In the genomic region with DNA sequence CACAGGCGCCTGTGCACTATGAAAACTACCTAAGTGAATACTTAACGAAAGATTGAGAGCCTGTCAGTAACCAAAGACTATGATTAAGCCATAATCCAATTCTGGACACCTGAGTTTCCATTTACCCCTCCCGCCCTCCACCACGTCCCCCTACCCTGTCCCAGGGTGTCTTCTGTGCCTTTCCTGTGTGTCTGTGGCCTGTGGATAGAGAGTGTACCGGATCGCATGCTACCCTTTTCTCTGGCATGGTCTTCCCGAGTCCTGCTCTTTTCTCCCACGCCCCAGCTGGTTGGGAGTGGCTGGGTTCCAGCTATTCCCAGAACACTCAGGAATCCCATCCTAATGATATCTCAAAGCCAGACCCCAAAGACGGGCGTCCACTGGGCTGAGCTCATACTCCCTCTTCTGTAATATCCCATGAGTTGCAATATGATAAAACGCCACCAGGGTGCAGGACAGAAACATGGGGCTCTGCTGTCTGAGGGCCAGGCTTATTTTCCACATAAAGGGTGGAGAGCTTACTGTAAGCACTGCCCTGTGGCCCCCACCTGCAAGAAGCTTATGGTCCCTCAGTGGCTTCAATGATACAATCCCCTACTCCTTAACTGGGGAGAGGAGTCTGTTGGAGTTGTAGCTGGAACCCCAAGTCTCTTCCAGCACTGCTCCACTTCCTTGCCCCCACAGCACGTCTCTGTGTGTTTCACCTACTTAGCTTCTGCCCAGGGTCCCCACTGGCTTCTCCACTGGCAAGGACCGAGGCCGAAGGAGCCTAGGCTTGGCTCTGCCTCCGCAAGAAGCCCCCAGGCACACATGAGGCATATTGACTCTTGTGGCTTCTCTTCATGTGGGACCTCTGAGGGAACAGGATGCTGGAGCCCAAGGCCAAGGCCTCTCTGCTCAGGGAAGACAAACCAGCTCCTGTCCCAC, we compare ENCODE assay signal across 8 cellular contexts. TPM values are rescaled to one million over a fixed set of nuclear protein-coding genes. Genes with fewer than 3 reads are reported as not detected.
DNase-seq lines count a peak whose midpoint lies in the region; ATAC-seq and TF ChIP-seq lines count a peak whose summit lies in the region.

No MANE protein-coding gene starts in this region.

- peak; percentile 82 for DNase-seq in DMS53 (lab: John Stamatoyannopoulos, UW)
- peak; percentile 87 for DNase-seq in GM23338 (ENCODE audit: low spot score)
- peak; percentile 24 for DNase-seq in NCI-H1092 treated with DMSO at 0.1 percent for 48 hours (lab: John Stamatoyannopoulos, UW)
- DNase-seq in T-cell, result peak in 19 of 34 experiments; percentile 13 to 51 (median 28)
- peak; percentile 72 for DNase-seq in cerebellum (ENCODE audit: low spot score)
- DNase-seq in right lobe of liver, result no peak
- peak; percentile 68 for DNase-seq in testis
- DNase-seq in GOT3 (lab: John Stamatoyannopoulos, UW), result no peak

- ATAC-seq in GM23338 (peak; percentile 66), T-cell (replicated peaks in 1 of 4) (peak; percentile 56 to 71 (median 61)), right lobe of liver (peak; percentile 61 to 74 (median 66))

- peaks cover 49% of the 10 kb centered on the region for H3K27me3 ChIP-seq in GM23338 (ENCODE audit: insufficient read depth)
- H3K27me3 ChIP-seq in right lobe of liver, result no peaks in the 10 kb centered on the region
- no peaks in the 10 kb centered on the region for H3K27me3 ChIP-seq in testis

- TF ChIP-seq POLR2A in right lobe of liver (IDR thresholded peaks at IDR 0.05) (no peak), testis (IDR thresholded peaks at IDR 0.05) (no peak)

- H3F3A ChIP-seq in GM23338 (replicated peaks; ENCODE audit: low read depth), result no peaks in the 10 kb centered on the region

- H3K4me3 ChIP-seq in GM23338, result no peak overlapping the region
- no peak overlapping the region for H3K4me3 ChIP-seq in right lobe of liver
- no peak overlapping the region for H3K4me3 ChIP-seq in testis

- intact Hi-C loops in right lobe of liver (cut with DNase I), result no loop called here
- intact Hi-C loops in testis (cut with DNase I; ENCODE audit: low total_unique reads), result no loop called here

- H3K9me3 ChIP-seq in right lobe of liver (no peaks in the 10 kb centered on the region), testis (no peaks in the 10 kb centered on the region)

- no peak overlapping the region for H2AFZ ChIP-seq in GM23338

- H3K9me3 Mint-ChIP-seq in GM23338 (no peaks in the 10 kb centered on the region), T-cell (no peaks in the 10 kb centered on the region)

- H3K27ac ChIP-seq in GM23338 (ENCODE audit: low read depth) (no peak overlapping the region), right lobe of liver (no peak overlapping the region), testis (no peak overlapping the region)

- H3K27me3 Mint-ChIP-seq in GM23338 (ENCODE audit: insufficient read depth, low read depth, poor library complexity) (peaks cover 51% of the 10 kb centered on the region), T-cell (peaks cover 58 to 59% of the 10 kb centered on the region in 2 donors)

- H4K20me1 ChIP-seq in GM23338 (replicated peaks; ENCODE audit: insufficient read depth), result peaks cover 7% of the 10 kb centered on the region; the same call in 1 of the 2 replicates

- TF ChIP-seq CTCF in GM23338 (conservative IDR thresholded peaks at IDR 0.05; ENCODE audit: low read depth in 2 of 2), result peak; percentile 68 to 75
- TF ChIP-seq CTCF in right lobe of liver (IDR thresholded peaks at IDR 0.05), result peak; percentile 64 to 67 (median 66)
- peak; percentile 37 to 75 (median 68) for TF ChIP-seq CTCF in testis (IDR thresholded peaks at IDR 0.05)

- no peak overlapping the region for H3K4me2 ChIP-seq in GM23338

- H3K36me3 Mint-ChIP-seq in GM23338 (ENCODE audit: low read depth) (no peaks in the 10 kb centered on the region; the same call in 2 of the 3 replicates), T-cell (no peaks in the 10 kb centered on the region)

- H3K79me2 ChIP-seq in GM23338 (replicated peaks; ENCODE audit: insufficient read depth), result no peaks in the 10 kb centered on the region

- 33% methylated on average over 14 of the region's 15 CpGs for WGBS in right lobe of liver (ENCODE audit: insufficient coverage, low coverage, low lambda C conversion rate, missing lambda C conversion rate)
- WGBS in testis, 2 donors, result 60 to 62% methylated on average over 11 to 15 of the region's 15 CpGs

- H3K36me3 ChIP-seq in GM23338 (ENCODE audit: insufficient read depth) (no peaks in the 10 kb centered on the region), right lobe of liver (no peaks in the 10 kb centered on the region), testis (ENCODE audit: low read depth, missing control alignments) (no peaks in the 10 kb centered on the region)

- peaks cover 27% of the 10 kb centered on the region for H3K4me1 Mint-ChIP-seq in GM23338
- H3K4me1 Mint-ChIP-seq in T-cell, result peaks cover 10 to 13% (median 12%) of the 10 kb centered on the region in 3 donors

- no peaks in the 10 kb centered on the region for H3K9me2 ChIP-seq in GM23338 (ENCODE audit: insufficient read depth)

- POLR2A ChIA-PET in T-cell (lab: Charles Lee), result interaction anchor here in 1 of 2 donors (1.0 kb wide), 1 partner anchor 14 kb away, joined by 3 read pairs; no protein-coding TSS in a partner anchor

- peaks cover 13% of the 10 kb centered on the region for H3K4me1 ChIP-seq in GM23338 (ENCODE audit: insufficient read depth)
- H3K4me1 ChIP-seq in right lobe of liver, result peaks cover 0 to 26% (median 3%) of the 10 kb centered on the region in 4 donors
- H3K4me1 ChIP-seq in testis, result peaks cover 19% of the 10 kb centered on the region

- H3K27ac Mint-ChIP-seq in GM23338 (no peak overlapping the region), T-cell (no peak overlapping the region)

- CTCF ChIA-PET in T-cell (lab: Charles Lee), result interaction anchor here (0.6 to 1.9 kb wide), 8 partner anchors 9 to 408 kb away, joined by 3 to 6 read pairs (median 4); no protein-coding TSS in a partner anchor

- H3K4me3 Mint-ChIP-seq in GM23338 (no peak overlapping the region), T-cell (no peak overlapping the region)

TF ChIP-seq in GM23338, 12 proteins besides CTCF, POLR2A, EP300 and RAD21 (continues in another document):
- TF ChIP-seq EZH2phosphoT487 (IDR thresholded peaks at IDR 0.05; ENCODE audit: unreplicated experiment) (no peak), NANOG (IDR thresholded peaks at IDR 0.05; ENCODE audit: borderline replicate concordance) (no peak), ZNF114 (CRISPR knock-in tag; IDR thresholded peaks at IDR 0.05) (no peak), EZH2 (IDR thresholded peaks at IDR 0.05; ENCODE audit: low read depth, unreplicated experiment) (no peak), POLR2AphosphoS5 (IDR thresholded peaks at IDR 0.05; ENCODE audit: low read depth) (no peak)
- TF ChIP-seq, protein P1, sequence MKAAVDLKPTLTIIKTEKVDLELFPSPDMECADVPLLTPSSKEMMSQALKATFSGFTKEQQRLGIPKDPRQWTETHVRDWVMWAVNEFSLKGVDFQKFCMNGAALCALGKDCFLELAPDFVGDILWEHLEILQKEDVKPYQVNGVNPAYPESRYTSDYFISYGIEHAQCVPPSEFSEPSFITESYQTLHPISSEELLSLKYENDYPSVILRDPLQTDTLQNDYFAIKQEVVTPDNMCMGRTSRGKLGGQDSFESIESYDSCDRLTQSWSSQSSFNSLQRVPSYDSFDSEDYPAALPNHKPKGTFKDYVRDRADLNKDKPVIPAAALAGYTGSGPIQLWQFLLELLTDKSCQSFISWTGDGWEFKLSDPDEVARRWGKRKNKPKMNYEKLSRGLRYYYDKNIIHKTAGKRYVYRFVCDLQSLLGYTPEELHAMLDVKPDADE (IDR thresholded peaks at IDR 0.05), result no peak
- TF ChIP-seq, protein P2, sequence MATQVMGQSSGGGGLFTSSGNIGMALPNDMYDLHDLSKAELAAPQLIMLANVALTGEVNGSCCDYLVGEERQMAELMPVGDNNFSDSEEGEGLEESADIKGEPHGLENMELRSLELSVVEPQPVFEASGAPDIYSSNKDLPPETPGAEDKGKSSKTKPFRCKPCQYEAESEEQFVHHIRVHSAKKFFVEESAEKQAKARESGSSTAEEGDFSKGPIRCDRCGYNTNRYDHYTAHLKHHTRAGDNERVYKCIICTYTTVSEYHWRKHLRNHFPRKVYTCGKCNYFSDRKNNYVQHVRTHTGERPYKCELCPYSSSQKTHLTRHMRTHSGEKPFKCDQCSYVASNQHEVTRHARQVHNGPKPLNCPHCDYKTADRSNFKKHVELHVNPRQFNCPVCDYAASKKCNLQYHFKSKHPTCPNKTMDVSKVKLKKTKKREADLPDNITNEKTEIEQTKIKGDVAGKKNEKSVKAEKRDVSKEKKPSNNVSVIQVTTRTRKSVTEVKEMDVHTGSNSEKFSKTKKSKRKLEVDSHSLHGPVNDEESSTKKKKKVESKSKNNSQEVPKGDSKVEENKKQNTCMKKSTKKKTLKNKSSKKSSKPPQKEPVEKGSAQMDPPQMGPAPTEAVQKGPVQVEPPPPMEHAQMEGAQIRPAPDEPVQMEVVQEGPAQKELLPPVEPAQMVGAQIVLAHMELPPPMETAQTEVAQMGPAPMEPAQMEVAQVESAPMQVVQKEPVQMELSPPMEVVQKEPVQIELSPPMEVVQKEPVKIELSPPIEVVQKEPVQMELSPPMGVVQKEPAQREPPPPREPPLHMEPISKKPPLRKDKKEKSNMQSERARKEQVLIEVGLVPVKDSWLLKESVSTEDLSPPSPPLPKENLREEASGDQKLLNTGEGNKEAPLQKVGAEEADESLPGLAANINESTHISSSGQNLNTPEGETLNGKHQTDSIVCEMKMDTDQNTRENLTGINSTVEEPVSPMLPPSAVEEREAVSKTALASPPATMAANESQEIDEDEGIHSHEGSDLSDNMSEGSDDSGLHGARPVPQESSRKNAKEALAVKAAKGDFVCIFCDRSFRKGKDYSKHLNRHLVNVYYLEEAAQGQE (IDR thresholded peaks at IDR 0.05; ENCODE audit: unreplicated experiment), result no peak

RNA-seq across cellular contexts. Expression of a gene that starts 17.6 kb away (rescaled TPM):
- not detected in 2 replicates for total RNA-seq in GM23338 (2014; rRNA removed; shearing (Covaris generic))
- polyA plus RNA-seq in GM23338 (2016; fragmentation: Nextera tagmentation; extraction: Ambion mirVana) (0.17 TPM in 1 of 2 replicates, not detected in the other), testis (ENCODE audit: insufficient read depth, low read depth, low replicate concordance) (0.49 TPM)
- total RNA-seq in T-cell (not detected), cerebellum (not detected), right lobe of liver (not detected), testis (under 1 TPM; 0.31 to 0.79 TPM)

RNA-seq across cellular contexts. Expression of a gene that starts 24.2 kb away (rescaled TPM):
- not detected in 2 replicates for total RNA-seq in GM23338 (2014; rRNA removed; shearing (Covaris generic))
- not detected in 2 replicates for polyA plus RNA-seq in GM23338 (2016; fragmentation: Nextera tagmentation; extraction: Ambion mirVana)
- not detected for total RNA-seq in T-cell
- not detected for total RNA-seq in cerebellum
- total RNA-seq in right lobe of liver, result not detected
- 10 to 100 TPM; 34.1 to 95.5 TPM for total RNA-seq in testis
- polyA plus RNA-seq in testis (ENCODE audit: insufficient read depth, low read depth, low replicate concordance), result 105 TPM

RNA-seq across cellular contexts. Expression of a gene that starts 53.7 kb away (rescaled TPM):
- 50.6 and 63.1 TPM in 2 replicates for total RNA-seq in GM23338 (2014; rRNA removed; shearing (Covaris generic))
- polyA plus RNA-seq in GM23338 (2016; fragmentation: Nextera tagmentation; extraction: Ambion mirVana), result 13.5 and 17.2 TPM in 2 replicates
- 10 to 100 TPM; 70.6 to 87.2 (median 73.3) TPM for total RNA-seq in T-cell
- total RNA-seq in cerebellum, result 112 TPM
- 10 to 100 TPM in 5 of 6 experiments, 1 to 10 TPM in 1; 9.9 to 15.5 (median 12.4) TPM for total RNA-seq in right lobe of liver
- total RNA-seq in testis, result 100 to 1,000 TPM in 1 of 2 donors, 10 to 100 TPM in 1; 85.8 to 103 TPM
- 49.9 TPM for polyA plus RNA-seq in testis (ENCODE audit: insufficient read depth, low read depth, low replicate concordance)

Comparison
In these comparisons a context has a peak if more than half of its experiments do, and no peak if none do; other contexts are left out.
1. DNase-seq: peak in DMS53 (single experiment), GM23338 (single experiment), NCI-H1092 treated with DMSO at 0.1 percent for 48 hours (single experiment), T-cell (19 of 34), cerebellum (single experiment) and testis (single experiment); none in right lobe of liver (0 of 3) and GOT3 (single experiment).
2. RNA of a gene that starts 24.2 kb away (total RNA-seq): 34.1 to 95.5 TPM in testis; not detected in cerebellum (single experiment), not detected in GM23338, not detected in T-cell and not detected in right lobe of liver; every median in the first group is over 10 times any median in the second.
3. Peak in every context shown above with its lines, with median percentiles within 50 percentile points of each other: ATAC-seq and CTCF ChIP-seq.